Comparison of ENCODE assay signal across 10 cellular contexts in the genomic region with DNA sequence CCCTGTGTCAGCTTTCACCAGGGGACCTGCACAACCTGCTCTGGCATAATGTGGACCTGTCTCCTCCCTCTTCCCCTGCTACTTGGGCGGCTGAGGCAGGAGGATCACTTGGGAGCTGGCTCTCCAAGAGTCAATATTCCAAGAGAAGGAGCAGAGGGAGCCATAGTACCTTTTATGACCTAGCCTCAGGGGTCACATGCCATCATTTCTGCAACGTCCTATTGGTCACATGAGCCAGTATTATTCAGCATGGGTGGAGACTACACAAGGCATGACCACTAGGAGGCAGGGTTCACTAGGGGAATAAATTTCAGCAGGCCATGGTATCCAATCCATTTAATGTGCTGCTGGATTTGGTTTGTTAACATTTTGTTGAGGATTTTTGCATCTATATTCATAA. TPM values are rescaled to one million over a fixed set of nuclear protein-coding genes. Genes with fewer than 3 reads are reported as not detected.
DNase-seq lines count a peak whose midpoint lies in the region; ATAC-seq and TF ChIP-seq lines count a peak whose summit lies in the region.
"Had no signal": no experiment of that assay in that cellular context is flagged by ENCODE, and none has a peak within 500 bp of the region (broad histone marks: within the 10 kb centered on the region; RNA-seq: fewer than 3 reads in every experiment).

No MANE protein-coding gene starts in this region.

- no peaks in the 10 kb centered on the region for H3K27me3 ChIP-seq in DND-41 (ENCODE audit: insufficient read depth, low read length, poor library complexity)

- no peaks in the 10 kb centered on the region for H3K9me3 Mint-ChIP-seq in type B pancreatic cell

- no peak overlapping the region for H3K4me2 ChIP-seq in DND-41 (ENCODE audit: insufficient read depth, low read length)

- no peak overlapping the region for H2AFZ ChIP-seq in DND-41 (ENCODE audit: low read depth, low read length)

- H3K9me3 ChIP-seq in DND-41 (ENCODE audit: insufficient read depth, low read length, severe bottlenecking) = no peaks in the 10 kb centered on the region

- H3K9ac ChIP-seq in DND-41 (ENCODE audit: low read depth, low read length) = no peak overlapping the region

- no peaks in the 10 kb centered on the region for H3K79me2 ChIP-seq in DND-41 (ENCODE audit: insufficient read depth, low read length)

- intact Hi-C loops in Right ventricle myocardium inferior (cut with DNase I) = no loop called here

- DNase-seq in DND-41 (peak; percentile 21), Kasumi-1 (lab: John Stamatoyannopoulos, UW) (peak; percentile 88 to 93), glomerular endothelial cell (ENCODE audit: extremely low read depth, low read depth, low spot score) (peak; percentile 12), type B pancreatic cell (ENCODE audit: extremely low spot score, unreplicated experiment) (no peak), Right ventricle myocardium inferior (ENCODE audit: missing footprints) (no peak), midbrain (lab: John Stamatoyannopoulos, UW) (no peak)
- peak; percentile 34 for DNase-seq in activated CD4-positive, alpha-beta T cell treated with anti-CD3 and anti-CD28 coated beads, Interleukin-2, amount 50 U/mL, for 1 hour

- H3K27me3 Mint-ChIP-seq in type B pancreatic cell = peaks cover 26% of the 10 kb centered on the region

- no peak overlapping the region for H3K27ac Mint-ChIP-seq in type B pancreatic cell
- H3K27ac Mint-ChIP-seq: nephron had no signal

- no peaks in the 10 kb centered on the region for H3K4me1 ChIP-seq in DND-41 (ENCODE audit: insufficient read depth, low read length)

- no peaks in the 10 kb centered on the region for H3K4me1 Mint-ChIP-seq in type B pancreatic cell (ENCODE audit: unreplicated experiment)
- H3K4me1 Mint-ChIP-seq: nephron had no signal

- H3K4me3 Mint-ChIP-seq in type B pancreatic cell = no peak overlapping the region
- H3K4me3 Mint-ChIP-seq: nephron had no signal

- H3K4me3 ChIP-seq in DND-41 (ENCODE audit: low read depth in 1 of 2, low read length in 2 of 2) = no peak overlapping the region

- peak; percentile 55 for TF ChIP-seq CTCF in DND-41 (IDR thresholded peaks at IDR 0.05; ENCODE audit: borderline replicate concordance, extremely low read depth, low read length, poor library complexity, severe bottlenecking)
- TF ChIP-seq CTCF in type B pancreatic cell (conservative IDR thresholded peaks at IDR 0.05) = peak; percentile 62

- H3K36me3 Mint-ChIP-seq in type B pancreatic cell = no peaks in the 10 kb centered on the region

- H3K27ac ChIP-seq in DND-41 (ENCODE audit: low read length) = no peak overlapping the region

- no peaks in the 10 kb centered on the region for H4K20me1 ChIP-seq in DND-41 (ENCODE audit: insufficient read depth, low read length)

- H3K36me3 ChIP-seq in DND-41 (ENCODE audit: insufficient read depth, low read length) = no peaks in the 10 kb centered on the region

- ATAC-seq in DND-41 (ENCODE audit: insufficient read depth, low read depth) (0 out of 3 replicates have a peak, but pooled peaks have one; percentile 44), Right ventricle myocardium inferior (no peak), GM18517 (IDR thresholded peaks at IDR 0.05; ENCODE audit: unreplicated experiment) (no peak)

RNA-seq across cellular contexts. Expression of a gene that starts 12.0 kb away (rescaled TPM):
- total RNA-seq in glomerular endothelial cell (51.5 and 55.7 TPM in 2 replicates), type B pancreatic cell (ENCODE audit: low replicate concordance) (16.8 and 18.9 TPM in 2 replicates), Right ventricle myocardium inferior (9.7 TPM)

RNA-seq across cellular contexts. Expression of a gene that starts 28.3 kb away (rescaled TPM):
- total RNA-seq in glomerular endothelial cell = 0.29 and 1.4 TPM in 2 replicates
- total RNA-seq in type B pancreatic cell (ENCODE audit: low replicate concordance) = 0.27 TPM in 1 of 2 replicates, not detected in the other
- not detected for total RNA-seq in Right ventricle myocardium inferior
- total RNA-seq: NCI-H460 had no signal

RNA-seq across cellular contexts. Expression of a gene that starts 32.0 kb away (rescaled TPM):
- 31.2 and 39.6 TPM in 2 replicates for total RNA-seq in glomerular endothelial cell
- 59.2 and 62.4 TPM in 2 replicates for total RNA-seq in type B pancreatic cell (ENCODE audit: low replicate concordance)
- 27.0 TPM for total RNA-seq in Right ventricle myocardium inferior

RNA-seq across cellular contexts. Expression of a gene that starts 37.3 kb away (rescaled TPM):
- total RNA-seq in glomerular endothelial cell (4.1 and 11.1 TPM in 2 replicates), type B pancreatic cell (ENCODE audit: low replicate concordance) (22.7 and 26.0 TPM in 2 replicates), Right ventricle myocardium inferior (4.5 TPM)

RNA-seq across cellular contexts. Expression of a gene that starts 45.5 kb away (rescaled TPM):
- 235 and 275 TPM in 2 replicates for total RNA-seq in glomerular endothelial cell
- total RNA-seq in type B pancreatic cell (ENCODE audit: low replicate concordance) = 179 and 215 TPM in 2 replicates
- total RNA-seq in Right ventricle myocardium inferior = 167 TPM

Comparison
In these comparisons a context has a peak if more than half of its experiments do, and no peak if none do; other contexts are left out.
1. DNase-seq: peak in DND-41 (single experiment), Kasumi-1 (2 of 2), activated CD4-positive, alpha-beta T cell treated with anti-CD3 and anti-CD28 coated beads, Interleukin-2, amount 50 U/mL, for 1 hour (single experiment) and glomerular endothelial cell (single experiment); none in type B pancreatic cell (single experiment), Right ventricle myocardium inferior (single experiment) and midbrain (single experiment).